ENCODE assay signal across 1 cellular context in the genomic region with DNA sequence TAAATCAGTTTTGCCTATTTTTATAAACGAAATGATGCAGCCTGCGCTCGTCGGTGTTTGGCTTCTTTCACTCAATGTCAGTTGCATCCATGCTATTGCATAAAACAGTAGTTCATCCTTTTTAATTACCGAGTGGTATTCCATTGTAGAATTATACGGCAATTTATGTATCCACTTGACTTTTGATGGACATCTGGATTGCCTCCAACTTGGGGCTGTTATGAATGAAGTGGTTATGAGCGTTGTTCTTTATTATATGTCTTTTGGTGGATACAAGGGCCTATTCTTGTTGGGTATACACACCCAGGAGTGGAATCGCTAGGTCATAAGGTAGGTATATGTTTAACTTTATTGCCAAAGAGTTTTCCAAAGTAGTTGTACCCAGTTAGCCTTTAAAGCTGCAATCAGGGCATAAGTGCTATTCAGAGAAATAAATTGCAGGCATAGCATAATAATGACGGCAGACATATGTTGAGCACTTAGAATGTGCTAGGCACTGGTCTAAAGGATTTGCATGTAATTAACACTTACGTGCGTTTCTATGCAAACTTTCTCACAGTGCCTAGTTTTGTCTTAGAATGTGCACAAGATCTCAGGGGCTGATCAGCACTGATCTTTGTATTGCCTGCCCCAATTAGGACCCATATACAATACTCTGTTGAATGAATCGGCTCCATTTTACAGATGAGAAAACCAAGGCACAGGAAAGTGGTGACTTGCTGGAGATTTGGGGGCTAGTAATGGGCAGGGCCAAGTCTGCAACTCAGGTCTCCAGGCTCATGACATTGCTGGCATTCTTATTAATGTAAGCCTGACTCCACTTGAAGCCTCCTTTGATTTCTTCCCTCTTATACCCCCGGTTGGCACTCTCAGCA.
TF ChIP-seq lines count a peak whose summit lies in the region.

No MANE protein-coding gene starts in this region.

TF ChIP-seq in WTC11, 78 proteins besides CTCF, POLR2A, EP300 and RAD21 (continued from another document):
- TF ChIP-seq SMAD4 (CRISPR knock-in tag; IDR thresholded peaks at IDR 0.05) (no peak), ZNF317 (CRISPR knock-in tag; IDR thresholded peaks at IDR 0.05; ENCODE audit: borderline replicate concordance, low read depth) (no peak), NR1H2 (CRISPR knock-in tag; IDR thresholded peaks at IDR 0.05) (no peak), SP1 (CRISPR knock-in tag; conservative IDR thresholded peaks at IDR 0.05) (no peak), TEAD1 (CRISPR knock-in tag; IDR thresholded peaks at IDR 0.05) (no peak)
- TF ChIP-seq, protein P1, sequence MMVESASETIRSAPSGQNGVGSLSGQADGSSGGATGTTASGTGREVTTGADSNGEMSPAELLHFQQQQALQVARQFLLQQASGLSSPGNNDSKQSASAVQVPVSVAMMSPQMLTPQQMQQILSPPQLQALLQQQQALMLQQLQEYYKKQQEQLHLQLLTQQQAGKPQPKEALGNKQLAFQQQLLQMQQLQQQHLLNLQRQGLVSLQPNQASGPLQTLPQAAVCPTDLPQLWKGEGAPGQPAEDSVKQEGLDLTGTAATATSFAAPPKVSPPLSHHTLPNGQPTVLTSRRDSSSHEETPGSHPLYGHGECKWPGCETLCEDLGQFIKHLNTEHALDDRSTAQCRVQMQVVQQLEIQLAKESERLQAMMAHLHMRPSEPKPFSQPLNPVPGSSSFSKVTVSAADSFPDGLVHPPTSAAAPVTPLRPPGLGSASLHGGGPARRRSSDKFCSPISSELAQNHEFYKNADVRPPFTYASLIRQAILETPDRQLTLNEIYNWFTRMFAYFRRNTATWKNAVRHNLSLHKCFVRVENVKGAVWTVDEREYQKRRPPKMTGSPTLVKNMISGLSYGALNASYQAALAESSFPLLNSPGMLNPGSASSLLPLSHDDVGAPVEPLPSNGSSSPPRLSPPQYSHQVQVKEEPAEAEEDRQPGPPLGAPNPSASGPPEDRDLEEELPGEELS (CRISPR knock-in tag; IDR thresholded peaks at IDR 0.05): no peak
- TF ChIP-seq, protein P2, sequence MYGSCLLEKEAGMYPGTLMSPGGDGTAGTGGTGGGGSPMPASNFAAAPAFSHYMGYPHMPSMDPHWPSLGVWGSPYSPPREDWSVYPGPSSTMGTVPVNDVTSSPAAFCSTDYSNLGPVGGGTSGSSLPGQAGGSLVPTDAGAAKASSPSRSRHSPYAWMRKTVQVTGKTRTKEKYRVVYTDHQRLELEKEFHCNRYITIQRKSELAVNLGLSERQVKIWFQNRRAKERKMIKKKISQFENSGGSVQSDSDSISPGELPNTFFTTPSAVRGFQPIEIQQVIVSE (CRISPR knock-in tag; IDR thresholded peaks at IDR 0.05; ENCODE audit: borderline replicate concordance): no peak
